In the genomic region with DNA sequence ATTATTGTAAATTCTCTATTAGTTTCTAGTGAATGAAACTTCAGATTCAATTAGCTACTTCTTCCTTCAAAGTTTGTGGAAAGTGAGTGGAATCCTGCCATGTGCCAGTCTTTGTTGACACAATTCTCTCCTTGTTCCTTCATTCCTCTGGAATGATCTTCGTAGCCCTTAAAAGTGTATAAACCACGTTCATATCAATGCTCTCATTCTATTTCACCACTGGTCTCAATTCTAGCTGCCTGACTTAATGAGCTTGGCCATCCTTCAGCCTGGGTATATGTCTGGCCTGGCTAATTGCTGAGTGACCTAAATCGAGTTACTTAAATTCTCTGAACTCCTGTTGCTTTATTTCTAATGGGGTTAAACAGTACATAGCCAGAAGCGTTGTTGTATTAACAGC, we compare ENCODE assay signal across 28 cellular contexts. TPM values are rescaled to one million over a fixed set of nuclear protein-coding genes. Genes with fewer than 3 reads are reported as not detected.
DNase-seq lines count a peak whose midpoint lies in the region; ATAC-seq, FAIRE-seq and TF ChIP-seq lines count a peak whose summit lies in the region.
"Had no signal": no experiment of that assay in that cellular context is flagged by ENCODE, and none has a peak within 500 bp of the region (broad histone marks: within the 10 kb centered on the region; RNA-seq: fewer than 3 reads in every experiment).

No MANE protein-coding gene starts in this region.

- intact Hi-C loops in Right ventricle myocardium inferior (cut with DNase I) = no loop called here
- intact Hi-C loops in ovary (cut with DNase I) = no loop called here

- TF ChIP-seq POLR2A in GM12891 (IDR thresholded peaks at IDR 0.05; ENCODE audit: low read depth, low read length) = no peak
- TF ChIP-seq POLR2A in ovary (IDR thresholded peaks at IDR 0.05) = no peak

- H3K27me3 ChIP-seq in ovary = no peaks in the 10 kb centered on the region
- H3K27me3 ChIP-seq in brain microvascular endothelial cell (replicated peaks) = no peaks in the 10 kb centered on the region
- H3K27me3 ChIP-seq: BE2C, BLaER1 had no signal

- ATAC-seq in T-helper 17 cell (no peak), Right ventricle myocardium inferior (no peak), GM21576 (IDR thresholded peaks at IDR 0.05; ENCODE audit: unreplicated experiment) (no peak)

- no peaks in the 10 kb centered on the region for H3K4me1 ChIP-seq in ovary (ENCODE audit: insufficient read depth)
- H3K4me1 ChIP-seq: BE2C, Caco-2 had no signal

- no peak overlapping the region for H3K4me3 Mint-ChIP-seq in T-helper 17 cell
- H3K4me3 Mint-ChIP-seq: CD14-positive monocyte; CD4-positive, alpha-beta memory T cell; CD4-positive, CD25-positive, alpha-beta regulatory T cell; CD8-positive, alpha-beta memory T cell had no signal

- TF ChIP-seq EP300 in ovary (IDR thresholded peaks at IDR 0.05) = no peak

- H3K9me3 ChIP-seq in T-helper 17 cell (ENCODE audit: control insufficient read depth, low read length, poor library complexity, severe bottlenecking) = no peaks in the 10 kb centered on the region
- H3K9me3 ChIP-seq in ovary = no peaks in the 10 kb centered on the region
- H3K9me3 ChIP-seq: BE2C, BLaER1, Caco-2 had no signal

- DNase-seq in GM12891 (ENCODE audit: insufficient read length, low spot score) = no peak
- peak; percentile 31 for DNase-seq in RPMI7951 (ENCODE audit: low read depth)
- DNase-seq in T-helper 17 cell = no peak
- no peak for DNase-seq in Right ventricle myocardium inferior (ENCODE audit: missing footprints)
- no peak for DNase-seq in ovary
- no peak for DNase-seq in brain microvascular endothelial cell
- DNase-seq: 8988T; ACHN; BE2C; C1 segment of cervical spinal cord; Caco-2; Calu3; CD8-positive, alpha-beta memory T cell; DMS 273 treated with DMSO at 0.1 percent for 48 hours; DMS153; DMS53; DMS79; DND-41; EL; GDM1 had no signal

- in situ Hi-C loops in brain microvascular endothelial cell (cut with HindIII; ENCODE audit: low pct_ligation_motif_present, low sequenced_read_pairs) = no loop called here

- H3K27ac Mint-ChIP-seq in T-helper 17 cell = peak overlapping the region; percentile 37
- H3K27ac Mint-ChIP-seq: CD14-positive monocyte; CD8-positive, alpha-beta memory T cell had no signal

- peak; percentile 43 for FAIRE-seq in GM12891 (lab: Jason Lieb, UNC)
- FAIRE-seq: A204.1, GM12878, GM19239 had no signal

- H3K4me3 ChIP-seq in ovary (no peak overlapping the region), brain microvascular endothelial cell (ENCODE audit: low read depth, low read length) (no peak overlapping the region)
- H3K4me3 ChIP-seq: BLaER1, GM12878 had no signal

- H3K27me3 Mint-ChIP-seq in T-helper 17 cell = peaks cover 21% of the 10 kb centered on the region
- H3K27me3 Mint-ChIP-seq: CD4-positive, CD25-positive, alpha-beta regulatory T cell had no signal

- H3K36me3 Mint-ChIP-seq in T-helper 17 cell (ENCODE audit: low read depth) = no peaks in the 10 kb centered on the region
- H3K36me3 Mint-ChIP-seq: CD14-positive monocyte; CD4-positive, alpha-beta memory T cell; CD8-positive, alpha-beta memory T cell had no signal

- TF ChIP-seq CTCF in ovary (IDR thresholded peaks at IDR 0.05) (no peak), brain microvascular endothelial cell (IDR thresholded peaks at IDR 0.05; ENCODE audit: low read depth, low read length, missing control alignments) (no peak)

- H3K27ac ChIP-seq in ovary = no peak overlapping the region
- no peak overlapping the region for H3K27ac ChIP-seq in brain microvascular endothelial cell
- H3K27ac ChIP-seq: BLaER1 had no signal

- H3K4me1 Mint-ChIP-seq in T-helper 17 cell = peaks cover 8% of the 10 kb centered on the region

- WGBS in ovary, 3 donors = 78 to 82% (median 79%) methylated on average over 4 of the region's 4 CpGs

- no peaks in the 10 kb centered on the region for H3K36me3 ChIP-seq in ovary
- no peaks in the 10 kb centered on the region for H3K36me3 ChIP-seq in brain microvascular endothelial cell (replicated peaks)
- H3K36me3 ChIP-seq: BE2C, BLaER1 had no signal

TF ChIP-seq in GM12891, 5 proteins besides CTCF, POLR2A, EP300 and RAD21:
- TF ChIP-seq POU2F2 (IDR thresholded peaks at IDR 0.05; ENCODE audit: low read depth, low read length) = no peak
- TF ChIP-seq TAF1 (IDR thresholded peaks at IDR 0.05; ENCODE audit: low read depth, low read length) = no peak
- TF ChIP-seq POLR2AphosphoS5 (IDR thresholded peaks at IDR 0.05; ENCODE audit: low read depth, low read length) = no peak
- no peak for TF ChIP-seq PAX5 (IDR thresholded peaks at IDR 0.05; ENCODE audit: insufficient read depth, low read length, severe bottlenecking)
- TF ChIP-seq SPI1 (IDR thresholded peaks at IDR 0.05; ENCODE audit: low read depth, low read length) = no peak
TF ChIP-seq in GM12891: peak in this region for 0.

RNA-seq across cellular contexts. Expression of gene INSIG2, which starts 43.5 kb away (rescaled TPM):
- polyA plus RNA-seq in GM12891 (2012; ENCODE audit: low read depth, missing spikeins) = 33.3 TPM
- total RNA-seq in RPMI7951 (2014; rRNA removed; shearing (Covaris generic)) = 10.8 and 13.0 TPM in 2 replicates
- total RNA-seq in T-helper 17 cell = 10 to 100 TPM in 1 of 2 donors, 1 to 10 TPM in 1; 9.6 to 15.3 TPM
- total RNA-seq in Right ventricle myocardium inferior = 13.0 TPM
- 10 to 100 TPM; 12.1 to 20.3 (median 16.6) TPM for total RNA-seq in ovary
- 10 to 100 TPM; 10.9 to 19.1 TPM for polyA plus RNA-seq in ovary
